ENCODE assay signal across 17 cellular contexts in genomic region chr1:183832472-183832871, GRCh38. TPM values are rescaled to one million over a fixed set of nuclear protein-coding genes. Genes with fewer than 3 reads are reported as not detected.
A peak's percentile ranks its signal among the peaks of the same experiment; 100 is the strongest.
DNase-seq lines count a peak whose midpoint lies in the region; ATAC-seq, FAIRE-seq and TF ChIP-seq lines count a peak whose summit lies in the region.
"Had no signal": no experiment of that assay in that cellular context is flagged by ENCODE, and none has a peak within 500 bp of the region (broad histone marks: within the 10 kb centered on the region; RNA-seq: fewer than 3 reads in every experiment).

No MANE protein-coding gene starts in this region.

- CTCF ChIA-PET in naive thymus-derived CD4-positive, alpha-beta T cell (lab: Charles Lee) = no interaction called here

- H3K27ac ChIP-seq in naive thymus-derived CD4-positive, alpha-beta T cell (ENCODE audit: low read depth, low read length) = no peak overlapping the region
- no peak overlapping the region for H3K27ac ChIP-seq in hepatocyte

- H4K20me1 ChIP-seq in hepatocyte (ENCODE audit: insufficient read depth, poor library complexity, severe bottlenecking) = peaks cover 5% of the 10 kb centered on the region

- TF ChIP-seq POLR2A in NB4 (IDR thresholded peaks at IDR 0.05; ENCODE audit: extremely low read depth, insufficient read length) = no peak

- no peak overlapping the region for H2AFZ ChIP-seq in hepatocyte

- H3K4me1 ChIP-seq in naive thymus-derived CD4-positive, alpha-beta T cell (ENCODE audit: control insufficient read depth in 2 of 2, insufficient read depth in 2 of 2, low read length in 2 of 2) = no peaks in the 10 kb centered on the region
- no peaks in the 10 kb centered on the region for H3K4me1 ChIP-seq in hepatocyte (ENCODE audit: insufficient read depth)

- POLR2A ChIA-PET in naive thymus-derived CD4-positive, alpha-beta T cell (lab: Charles Lee) = no interaction called here

- H3K36me3 Mint-ChIP-seq in naive thymus-derived CD4-positive, alpha-beta T cell = peaks cover 0 to 4% (median 0%) of the 10 kb centered on the region in 5 donors
- H3K36me3 Mint-ChIP-seq: CD4-positive, alpha-beta memory T cell had no signal

- no peaks in the 10 kb centered on the region for H3K27me3 Mint-ChIP-seq in naive thymus-derived CD4-positive, alpha-beta T cell
- H3K27me3 Mint-ChIP-seq: CD4-positive, alpha-beta memory T cell had no signal

- peaks cover 80% of the 10 kb centered on the region for H3K79me2 ChIP-seq in hepatocyte

- ATAC-seq in naive thymus-derived CD4-positive, alpha-beta T cell = peak; percentile 37

- H3K9me2 ChIP-seq in hepatocyte (replicated peaks; ENCODE audit: insufficient read depth) = no peaks in the 10 kb centered on the region

- no peak overlapping the region for H3K27ac Mint-ChIP-seq in naive thymus-derived CD4-positive, alpha-beta T cell
- H3K27ac Mint-ChIP-seq: B cell; CD4-positive, alpha-beta memory T cell; HFFc6 had no signal

- H3K4me1 Mint-ChIP-seq in naive thymus-derived CD4-positive, alpha-beta T cell = no peaks in the 10 kb centered on the region
- H3K4me1 Mint-ChIP-seq: B cell; CD4-positive, alpha-beta memory T cell had no signal

- no peaks in the 10 kb centered on the region for H3K9me3 Mint-ChIP-seq in naive thymus-derived CD4-positive, alpha-beta T cell
- H3K9me3 Mint-ChIP-seq: CD4-positive, alpha-beta memory T cell; HFFc6 had no signal

- H3K4me2 ChIP-seq in hepatocyte = no peak overlapping the region

- no peak overlapping the region for H3K4me3 Mint-ChIP-seq in naive thymus-derived CD4-positive, alpha-beta T cell
- H3K4me3 Mint-ChIP-seq: B cell; CD4-positive, alpha-beta memory T cell; HFFc6 had no signal

- no peaks in the 10 kb centered on the region for H3K9me3 ChIP-seq in naive thymus-derived CD4-positive, alpha-beta T cell (ENCODE audit: control insufficient read depth in 2 of 3, low read length in 3 of 3)
- no peaks in the 10 kb centered on the region for H3K9me3 ChIP-seq in hepatocyte (ENCODE audit: low read depth)

- TF ChIP-seq CTCF in NB4 (IDR thresholded peaks at IDR 0.05; ENCODE audit: low read depth, low read length) (no peak), hepatocyte (IDR thresholded peaks at IDR 0.05; ENCODE audit: poor library complexity) (no peak)

- no peaks in the 10 kb centered on the region for H3K36me3 ChIP-seq in naive thymus-derived CD4-positive, alpha-beta T cell (ENCODE audit: control insufficient read depth in 2 of 3, insufficient read depth in 3 of 3, low read length in 3 of 3)
- no peaks in the 10 kb centered on the region for H3K36me3 ChIP-seq in hepatocyte (replicated peaks; ENCODE audit: insufficient read depth, low read depth)

- H3K27me3 ChIP-seq in naive thymus-derived CD4-positive, alpha-beta T cell (ENCODE audit: control insufficient read depth in 2 of 2, insufficient read depth in 2 of 2, low read length in 2 of 2) = no peaks in the 10 kb centered on the region
- no peaks in the 10 kb centered on the region for H3K27me3 ChIP-seq in hepatocyte

- DNase-seq in GM19239 (ENCODE audit: insufficient read length, low spot score) = no peak
- DNase-seq in NB4 (ENCODE audit: low read depth) = peak; percentile 4
- peak; percentile 97 for DNase-seq in SKM-1 treated with dmso at 0.1 percent for 144 hours (lab: John Stamatoyannopoulos, UW; ENCODE audit: unreplicated experiment)
- DNase-seq in naive thymus-derived CD4-positive, alpha-beta T cell = no peak
- DNase-seq in hepatocyte (ENCODE audit: low spot score) = no peak
- DNase-seq in inferior parietal cortex (ENCODE audit: extremely low spot score) = no peak
- DNase-seq in HUDEP-2 (lab: John Stamatoyannopoulos, UW; ENCODE audit: unreplicated experiment in 76 of 76) = no peak
- DNase-seq: CD4-positive, alpha-beta memory T cell; DND-41; GDM1; HFFc6; NCI-H1105 treated with DMSO at 0.1 percent for 48 hours; NCI-H187; OCI-M1; RPMI8226 had no signal

- intact Hi-C loops in naive thymus-derived CD4-positive, alpha-beta T cell (cut with micrococcal nuclease) = no loop called here

- no peak overlapping the region for H3K4me3 ChIP-seq in NB4 (ENCODE audit: low read depth, low read length)
- H3K4me3 ChIP-seq in naive thymus-derived CD4-positive, alpha-beta T cell (ENCODE audit: low read length) = no peak overlapping the region
- no peak overlapping the region for H3K4me3 ChIP-seq in hepatocyte

- peak; percentile 59 for FAIRE-seq in GM19239 (lab: Jason Lieb, UNC)
- FAIRE-seq: H1 had no signal

RNA-seq across cellular contexts. Expression of gene RGL1, which starts 27.6 kb away (rescaled TPM):
- 1 to 10 TPM in 4 of 5 experiments, under 1 TPM in 1; 0.98 to 6.2 (median 4.0) TPM for total RNA-seq in naive thymus-derived CD4-positive, alpha-beta T cell
- 1 to 10 TPM in 1 of 2 donors, under 1 TPM in 1; 0.90 to 2.6 TPM for polyA plus RNA-seq in naive thymus-derived CD4-positive, alpha-beta T cell
- 30.7 and 32.2 TPM in 2 replicates for total RNA-seq in hepatocyte
- polyA plus RNA-seq in hepatocyte = 17.9 TPM in 2 replicates

Comparison
In these comparisons a context has a peak if more than half of its experiments do, and no peak if none do; other contexts are left out.
1. DNase-seq: peak in NB4 (single experiment) and SKM-1 treated with dmso at 0.1 percent for 144 hours (single experiment); none in GM19239 (single experiment), naive thymus-derived CD4-positive, alpha-beta T cell (0 of 9), hepatocyte (single experiment), inferior parietal cortex (single experiment) and HUDEP-2 (0 of 76).